10 cellular contexts compared by ENCODE assay signal in the genomic region with DNA sequence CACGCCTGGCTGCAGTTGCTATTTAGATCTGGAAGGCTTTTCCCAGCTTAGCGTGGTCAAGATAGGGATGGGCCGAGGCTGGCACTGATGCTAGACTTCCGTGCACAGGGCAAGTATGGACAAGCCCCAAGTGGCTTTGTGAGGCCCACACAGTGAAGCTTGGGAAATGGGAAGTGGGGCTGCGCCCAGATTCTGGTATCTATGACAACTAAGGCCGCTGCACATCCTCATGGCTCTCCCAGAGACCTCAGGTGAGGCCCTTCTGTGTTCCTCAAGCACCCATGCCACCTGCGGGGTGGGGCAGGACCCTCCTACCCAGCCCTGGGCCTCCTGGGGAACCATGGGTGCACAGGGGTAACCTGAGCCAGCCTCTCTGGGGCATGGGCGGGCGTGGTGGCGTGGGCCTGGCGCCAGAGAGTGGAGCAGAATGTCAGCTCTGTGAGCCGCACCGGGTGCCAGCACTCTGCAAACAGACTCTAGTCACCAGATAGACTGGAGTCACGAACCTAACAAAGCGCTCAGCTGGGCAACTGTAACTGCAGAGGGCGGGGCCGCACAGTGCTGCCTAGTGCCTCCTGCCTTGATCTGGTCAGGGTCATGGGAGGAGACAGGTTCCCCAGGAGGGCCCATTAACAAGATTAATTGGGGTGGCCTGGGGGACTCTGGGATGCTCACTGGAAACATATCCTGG. TPM values are rescaled to one million over a fixed set of nuclear protein-coding genes. Genes with fewer than 3 reads are reported as not detected.
DNase-seq lines count a peak whose midpoint lies in the region; ATAC-seq and TF ChIP-seq lines count a peak whose summit lies in the region.
"Had no signal": no experiment of that assay in that cellular context is flagged by ENCODE, and none has a peak within 500 bp of the region (broad histone marks: within the 10 kb centered on the region; RNA-seq: fewer than 3 reads in every experiment).

No MANE protein-coding gene starts in this region.

- WGBS in gastroesophageal sphincter (ENCODE audit: low coverage in 1 of 2), 2 donors = 87% methylated on average over 5 of the region's 17 CpGs; no CpG with 5 or more reads in 1 of the 2 donors
- WGBS in adrenal gland, 4 donors = 85 to 100% (median 86%) methylated on average over 2 to 17 of the region's 17 CpGs

- H3K27ac ChIP-seq in mucosa of rectum (ENCODE audit: low read depth in 2 of 2, low read length in 2 of 2) (peak overlapping the region; percentile 96 to 98), gastroesophageal sphincter (no peak overlapping the region), adrenal gland (no peak overlapping the region)
- H3K27ac ChIP-seq: vagina had no signal

- no peak for TF ChIP-seq EP300 in gastroesophageal sphincter (IDR thresholded peaks at IDR 0.05)

- H3K4me3 ChIP-seq in mucosa of rectum (ENCODE audit: low read length in 2 of 2) = no peak overlapping the region
- H3K4me3 ChIP-seq in gastroesophageal sphincter = no peak overlapping the region
- no peak overlapping the region for H3K4me3 ChIP-seq in adrenal gland
- H3K4me3 ChIP-seq: skin epidermis, vagina had no signal

- no peak for TF ChIP-seq POLR2A in gastroesophageal sphincter (IDR thresholded peaks at IDR 0.05)
- TF ChIP-seq POLR2A in adrenal gland (IDR thresholded peaks at IDR 0.05) = no peak

- no peak for ATAC-seq in gastroesophageal sphincter
- no peak for ATAC-seq in GM18858 (IDR thresholded peaks at IDR 0.05; ENCODE audit: unreplicated experiment)
- ATAC-seq in GM18517 (IDR thresholded peaks at IDR 0.05; ENCODE audit: unreplicated experiment) = no peak

- no peaks in the 10 kb centered on the region for H3K36me3 ChIP-seq in mucosa of rectum (ENCODE audit: control insufficient read depth in 2 of 2, insufficient read depth in 2 of 2, low read length in 2 of 2)
- H3K36me3 ChIP-seq in gastroesophageal sphincter = no peaks in the 10 kb centered on the region
- H3K36me3 ChIP-seq in adrenal gland (replicated peaks in 1 of 2) = no peaks in the 10 kb centered on the region
- H3K36me3 ChIP-seq: vagina had no signal

- H3K9me3 ChIP-seq in mucosa of rectum (ENCODE audit: control insufficient read depth in 2 of 2, low read length in 2 of 2) (no peaks in the 10 kb centered on the region), gastroesophageal sphincter (no peaks in the 10 kb centered on the region), adrenal gland (replicated peaks in 1 of 3) (no peaks in the 10 kb centered on the region)
- H3K9me3 ChIP-seq: vagina had no signal

- peaks cover 15 to 25% of the 10 kb centered on the region in 2 donors for H3K4me1 ChIP-seq in mucosa of rectum (ENCODE audit: control insufficient read depth in 2 of 2, insufficient read depth in 2 of 2, low read length in 2 of 2)
- H3K4me1 ChIP-seq in gastroesophageal sphincter = no peaks in the 10 kb centered on the region
- H3K4me1 ChIP-seq in adrenal gland (replicated peaks in 1 of 2) = no peaks in the 10 kb centered on the region
- H3K4me1 ChIP-seq: vagina had no signal

- DNase-seq in DMS53 treated with DMSO at 0.1 percent for 48 hours (lab: John Stamatoyannopoulos, UW; ENCODE audit: unreplicated experiment) (peak; percentile 99), NCI-H2081 treated with DMSO at 0.1 percent for 48 hours (lab: John Stamatoyannopoulos, UW) (peak; percentile 98), amniotic epithelial cell (ENCODE audit: low read depth) (peak; percentile 23), adrenal gland (no peak)

- intact Hi-C loops in adrenal gland (cut with DNase I) = no loop called here

- TF ChIP-seq CTCF in gastroesophageal sphincter (IDR thresholded peaks at IDR 0.05) (no peak), adrenal gland (IDR thresholded peaks at IDR 0.05) (no peak)

- H3K9ac ChIP-seq in mucosa of rectum (ENCODE audit: low read depth in 1 of 2, low read length in 2 of 2) = peak overlapping the region; percentile 60 to 86

- no peaks in the 10 kb centered on the region for H3K27me3 ChIP-seq in mucosa of rectum (ENCODE audit: control insufficient read depth in 2 of 2, insufficient read depth in 2 of 2, low read length in 2 of 2)
- no peaks in the 10 kb centered on the region for H3K27me3 ChIP-seq in gastroesophageal sphincter
- no peaks in the 10 kb centered on the region for H3K27me3 ChIP-seq in adrenal gland
- H3K27me3 ChIP-seq: vagina had no signal

RNA-seq across cellular contexts. Expression of gene ELF3, which starts 46.4 kb away (rescaled TPM):
- 10 to 100 TPM in 1 of 4 donors, under 1 TPM in 3; 0.54 to 30.6 (median 0.74) TPM for total RNA-seq in gastroesophageal sphincter
- under 1 TPM in 6 of 8 donors, not detected in 2; 0.06 to 0.51 (median 0.45) TPM for total RNA-seq in adrenal gland
- polyA plus RNA-seq in adrenal gland = 1 to 10 TPM in 2 of 3 donors, not detected in 1; 1.0 to 1.4 TPM

Comparison
In these comparisons a context has a peak if more than half of its experiments do, and no peak if none do; other contexts are left out.
1. DNase-seq: peak in DMS53 treated with DMSO at 0.1 percent for 48 hours (single experiment), NCI-H2081 treated with DMSO at 0.1 percent for 48 hours (single experiment) and amniotic epithelial cell (single experiment); none in adrenal gland (0 of 7).
2. H3K27ac ChIP-seq: peak in mucosa of rectum (2 of 2); none in gastroesophageal sphincter (0 of 4) and adrenal gland (0 of 5).